ENCODE assay signal across 10 cellular contexts in genomic region chr5:95958308-95959014, GRCh38. TPM values are rescaled to one million over a fixed set of nuclear protein-coding genes. Genes with fewer than 3 reads are reported as not detected.
DNase-seq lines count a peak whose midpoint lies in the region; ATAC-seq and TF ChIP-seq lines count a peak whose summit lies in the region.
"Had no signal": no experiment of that assay in that cellular context is flagged by ENCODE, and none has a peak within 500 bp of the region (broad histone marks: within the 10 kb centered on the region; RNA-seq: fewer than 3 reads in every experiment).

No MANE protein-coding gene starts in this region.

- H3K4me3 ChIP-seq in fibroblast of mammary gland (ENCODE audit: control insufficient read depth, low read depth, low read length) = peak overlapping the region; percentile 77
- no peak overlapping the region for H3K4me3 ChIP-seq in uterus
- H3K4me3 ChIP-seq: BLaER1 had no signal

- TF ChIP-seq POLR2A in uterus (IDR thresholded peaks at IDR 0.05) = no peak

- H3K27me3 ChIP-seq in uterus = no peaks in the 10 kb centered on the region

- ATAC-seq in stimulated activated effector memory CD8-positive, alpha-beta T cell treated with anti-CD3 and anti-CD28 coated beads, Interleukin-12 subunit alpha, Interleukin-12 subunit beta, amount 100 ng/mL, for 72 hours = no peak

- H3K4me3 Mint-ChIP-seq in T-helper 1 cell treated with Interleukin-12 subunit alpha and Interleukin-12 subunit beta and Interleukin-4 antibody, amounts not matched to agents 30 μg/mL and 1 μg/mL, for 36 hours = peak overlapping the region; percentile 99
- peak overlapping the region; percentile 99 for H3K4me3 Mint-ChIP-seq in stimulated activated effector memory CD8-positive, alpha-beta T cell treated with anti-CD3 and anti-CD28 coated beads, Interleukin-12 subunit alpha, Interleukin-12 subunit beta, amount 100 ng/mL, for 72 hours

- TF ChIP-seq CTCF in fibroblast of mammary gland (conservative IDR thresholded peaks at IDR 0.05; ENCODE audit: control insufficient read depth, insufficient read depth, low read depth, low read length) (no peak), uterus (IDR thresholded peaks at IDR 0.05) (no peak)

- no peaks in the 10 kb centered on the region for H3K9me3 Mint-ChIP-seq in T-helper 1 cell treated with Interleukin-12 subunit alpha and Interleukin-12 subunit beta and Interleukin-4 antibody, amounts not matched to agents 30 μg/mL and 1 μg/mL, for 36 hours
- no peaks in the 10 kb centered on the region for H3K9me3 Mint-ChIP-seq in stimulated activated effector memory CD8-positive, alpha-beta T cell treated with anti-CD3 and anti-CD28 coated beads, Interleukin-12 subunit alpha, Interleukin-12 subunit beta, amount 100 ng/mL, for 72 hours

- H3K4me1 ChIP-seq in uterus = no peaks in the 10 kb centered on the region

- H3K36me3 Mint-ChIP-seq in T-helper 1 cell treated with Interleukin-12 subunit alpha and Interleukin-12 subunit beta and Interleukin-4 antibody, amounts not matched to agents 30 μg/mL and 1 μg/mL, for 36 hours (ENCODE audit: low read depth) = peaks cover 36% of the 10 kb centered on the region
- H3K36me3 Mint-ChIP-seq in stimulated activated effector memory CD8-positive, alpha-beta T cell treated with anti-CD3 and anti-CD28 coated beads, Interleukin-12 subunit alpha, Interleukin-12 subunit beta, amount 100 ng/mL, for 72 hours = peaks cover 49% of the 10 kb centered on the region

- H3K9me3 ChIP-seq in uterus = no peaks in the 10 kb centered on the region
- H3K9me3 ChIP-seq: BLaER1 had no signal

- no peaks in the 10 kb centered on the region for H3K27me3 Mint-ChIP-seq in T-helper 1 cell treated with Interleukin-12 subunit alpha and Interleukin-12 subunit beta and Interleukin-4 antibody, amounts not matched to agents 30 μg/mL and 1 μg/mL, for 36 hours (ENCODE audit: low read depth)

- H3K27ac Mint-ChIP-seq in T-helper 1 cell treated with Interleukin-12 subunit alpha and Interleukin-12 subunit beta and Interleukin-4 antibody, amounts not matched to agents 30 μg/mL and 1 μg/mL, for 36 hours = no peak overlapping the region
- H3K27ac Mint-ChIP-seq in stimulated activated effector memory CD8-positive, alpha-beta T cell treated with anti-CD3 and anti-CD28 coated beads, Interleukin-12 subunit alpha, Interleukin-12 subunit beta, amount 100 ng/mL, for 72 hours = no peak overlapping the region

- no peaks in the 10 kb centered on the region for H3K36me3 ChIP-seq in uterus
- H3K36me3 ChIP-seq: BLaER1 had no signal

- intact Hi-C loops in uterus (cut with DNase I; ENCODE audit: low total_unique reads) = no loop called here

- no peak overlapping the region for H3K27ac ChIP-seq in uterus
- H3K27ac ChIP-seq: BLaER1 had no signal

- no peak for DNase-seq in T-helper 1 cell
- peak; percentile 69 for DNase-seq in RPMI8226
- peak; percentile 56 for DNase-seq in fibroblast of mammary gland (ENCODE audit: low read depth)
- DNase-seq in stimulated activated effector memory CD8-positive, alpha-beta T cell treated with anti-CD3 and anti-CD28 coated beads, Interleukin-12 subunit alpha, Interleukin-12 subunit beta, amount 100 ng/mL, for 72 hours (ENCODE audit: low spot score in 2 of 2) = no peak
- no peak for DNase-seq in Kasumi-1 (lab: John Stamatoyannopoulos, UW)
- no peak for DNase-seq in stimulated activated CD4-positive, alpha-beta T cell treated with anti-CD3 and anti-CD28 coated beads, Interleukin-4, amount 100 ng/mL, for 24 hours
- no peak for DNase-seq in uterus
- DNase-seq: NCI-H187 had no signal

- peaks cover 57% of the 10 kb centered on the region for H3K4me1 Mint-ChIP-seq in T-helper 1 cell treated with Interleukin-12 subunit alpha and Interleukin-12 subunit beta and Interleukin-4 antibody, amounts not matched to agents 30 μg/mL and 1 μg/mL, for 36 hours (ENCODE audit: low read depth)
- H3K4me1 Mint-ChIP-seq in stimulated activated effector memory CD8-positive, alpha-beta T cell treated with anti-CD3 and anti-CD28 coated beads, Interleukin-12 subunit alpha, Interleukin-12 subunit beta, amount 100 ng/mL, for 72 hours = peaks cover 66% of the 10 kb centered on the region

RNA-seq across cellular contexts. Expression of gene ELL2, which starts 3.2 kb away (rescaled TPM):
- 10 to 100 TPM in 2 of 4 donors, 1 to 10 TPM in 2; 2.3 to 53.2 (median 16.0) TPM for total RNA-seq in uterus

Comparison
In these comparisons a context has a peak if more than half of its experiments do, and no peak if none do; other contexts are left out.
1. DNase-seq: peak in RPMI8226 (single experiment) and fibroblast of mammary gland (single experiment); none in T-helper 1 cell (0 of 5), stimulated activated effector memory CD8-positive, alpha-beta T cell treated with anti-CD3 and anti-CD28 coated beads, Interleukin-12 subunit alpha, Interleukin-12 subunit beta, amount 100 ng/mL, for 72 hours (0 of 2), Kasumi-1 (0 of 2), stimulated activated CD4-positive, alpha-beta T cell treated with anti-CD3 and anti-CD28 coated beads, Interleukin-4, amount 100 ng/mL, for 24 hours (single experiment) and uterus (0 of 2).